In the genomic region with DNA sequence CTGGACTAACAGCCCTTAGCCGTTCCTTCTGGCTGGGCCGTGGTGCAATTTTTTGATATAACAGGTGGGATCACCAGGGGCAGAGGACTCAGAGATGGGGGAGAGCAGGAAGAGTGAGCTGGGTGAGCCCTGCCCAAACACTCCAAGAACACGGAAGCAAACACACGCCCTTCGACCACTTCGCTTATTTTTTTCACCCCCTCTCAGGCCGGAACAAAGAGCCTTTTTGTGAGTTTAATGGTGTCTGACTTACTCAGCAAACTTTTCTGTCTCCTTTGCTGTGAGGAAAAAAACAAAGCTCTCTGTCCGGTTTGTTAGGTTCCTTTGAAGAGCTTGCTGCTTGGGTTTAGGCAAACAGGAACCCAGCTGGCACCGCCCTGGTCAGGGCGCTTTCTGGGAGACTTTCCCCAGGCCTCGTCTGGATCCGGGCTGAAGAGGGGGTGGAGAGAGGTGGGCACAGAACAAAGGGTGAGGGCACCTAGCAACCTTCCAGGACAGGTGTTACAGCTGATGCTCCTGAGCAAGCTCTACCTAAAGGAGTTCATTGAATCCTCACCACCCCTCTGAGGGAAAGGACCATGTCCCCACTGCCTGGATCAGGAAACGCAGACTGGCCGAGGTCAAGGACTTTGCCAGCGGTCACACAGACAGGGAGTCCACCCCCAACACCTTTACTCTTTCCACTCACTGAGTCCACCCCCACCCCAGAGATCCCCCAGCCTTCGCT, we compare ENCODE assay signal across 10 cellular contexts. TPM values are rescaled to one million over a fixed set of nuclear protein-coding genes. Genes with fewer than 3 reads are reported as not detected.
DNase-seq lines count a peak whose midpoint lies in the region; ATAC-seq, FAIRE-seq and TF ChIP-seq lines count a peak whose summit lies in the region.
"Had no signal": no experiment of that assay in that cellular context is flagged by ENCODE, and none has a peak within 500 bp of the region (broad histone marks: within the 10 kb centered on the region; RNA-seq: fewer than 3 reads in every experiment).

No MANE protein-coding gene starts in this region.

- H3K4me3 ChIP-seq in GM23248 (peak overlapping the region; percentile 57), heart left ventricle (peak overlapping the region in 9 of 12 donors; percentile 11 to 48 (median 21)), gastrocnemius medialis (peak overlapping the region in 3 of 4 donors; percentile 13 to 34 (median 28))

- intact Hi-C loops in heart left ventricle (cut with DNase I) (loop anchor here in 2 of 10 donors (5.0 to 10.0 kb wide), 2 partner anchors 101 to 103 kb away; no protein-coding TSS in a partner anchor), gastrocnemius medialis (cut with DNase I; ENCODE audit: low total_unique reads) (no loop called here)

- no peaks in the 10 kb centered on the region for H3K27me3 ChIP-seq in GM23248 (replicated peaks; ENCODE audit: insufficient read depth)
- H3K27me3 ChIP-seq in heart left ventricle = no peaks in the 10 kb centered on the region
- no peaks in the 10 kb centered on the region for H3K27me3 ChIP-seq in gastrocnemius medialis

- FAIRE-seq in GM19239 (lab: Jason Lieb, UNC) = no peak

- peak overlapping the region; percentile 84 for H2AFZ ChIP-seq in GM23248

- no peaks in the 10 kb centered on the region for H4K20me1 ChIP-seq in GM23248 (ENCODE audit: insufficient read depth)

- TF ChIP-seq CTCF in heart left ventricle (IDR thresholded peaks at IDR 0.05) (no peak), gastrocnemius medialis (IDR thresholded peaks at IDR 0.05 in 4 of 5, conservative IDR thresholded peaks at IDR 0.05 in 1 of 5) (no peak)

- peaks cover 30% of the 10 kb centered on the region for H3F3A ChIP-seq in GM23248 (ENCODE audit: insufficient read depth)

- H3K36me3 ChIP-seq in GM23248 (ENCODE audit: low read depth) (no peaks in the 10 kb centered on the region), heart left ventricle (no peaks in the 10 kb centered on the region), gastrocnemius medialis (no peaks in the 10 kb centered on the region)

- H3K9me3 ChIP-seq in GM23248 (ENCODE audit: low read depth) = no peaks in the 10 kb centered on the region
- H3K9me3 ChIP-seq in heart left ventricle = peaks cover 0 to 12% (median 0%) of the 10 kb centered on the region in 12 donors
- no peaks in the 10 kb centered on the region for H3K9me3 ChIP-seq in gastrocnemius medialis

- H3K79me2 ChIP-seq in GM23248 (ENCODE audit: insufficient read depth) = no peaks in the 10 kb centered on the region

- ATAC-seq in heart left ventricle (peak in 3 of 4 donors; percentile 13 to 32 (median 14)), gastrocnemius medialis (peak in 1 of 2 donors; percentile 21), HG02588 (IDR thresholded peaks at IDR 0.05; ENCODE audit: unreplicated experiment) (no peak)

- TF ChIP-seq POLR2A in heart left ventricle (IDR thresholded peaks at IDR 0.05) (no peak), gastrocnemius medialis (IDR thresholded peaks at IDR 0.05) (no peak)

- peak overlapping the region; percentile 77 for H3K4me2 ChIP-seq in GM23248 (ENCODE audit: unreplicated experiment)

- no peak for DNase-seq in GM23248
- DNase-seq in SK-MEL-5 (ENCODE audit: low read depth, low spot score) = peak; percentile 57
- DNase-seq in heart left ventricle = peak in 2 of 5 donors; percentile 22 to 64
- DNase-seq in gastrocnemius medialis = peak in 1 of 2 donors; percentile 11
- no peak for DNase-seq in GM19239 (ENCODE audit: insufficient read length, low spot score)
- no peak for DNase-seq in stimulated activated CD4-positive, alpha-beta T cell treated with anti-CD3 and anti-CD28 coated beads, Interleukin-4, amount 100 ng/mL, for 4 hours
- no peak for DNase-seq in NCI-H2227 (lab: John Stamatoyannopoulos, UW; ENCODE audit: unreplicated experiment)

- WGBS in GM23248 (ENCODE audit: low coverage in 1 of 2, low lambda C conversion rate in 2 of 2, missing lambda C conversion rate in 2 of 2), 2 experiments = 45 to 48% methylated on average over 16 of the region's 16 CpGs
- 60 to 69% (median 67%) methylated on average over 16 of the region's 16 CpGs for WGBS in heart left ventricle, 4 donors

- no peaks in the 10 kb centered on the region for H3K9me2 ChIP-seq in GM23248 (ENCODE audit: insufficient read depth)

- H3K4me1 ChIP-seq in GM23248 (ENCODE audit: insufficient read depth) (peaks cover 27% of the 10 kb centered on the region), heart left ventricle (peaks cover 0 to 42% (median 33%) of the 10 kb centered on the region in 12 donors), gastrocnemius medialis (peaks cover 7 to 14% of the 10 kb centered on the region in 2 donors)

- H3K27ac ChIP-seq in GM23248 (peak overlapping the region; percentile 61), heart left ventricle (peak overlapping the region; percentile 34 to 74 (median 58)), gastrocnemius medialis (peak overlapping the region; percentile 51 to 70 (median 56))

- in situ Hi-C loops in GM23248 (cut with MboI) = no loop called here
- in situ Hi-C loops in SK-MEL-5 (cut with HindIII; ENCODE audit: low pct_unique_long_range_greater_than_20kb, low sequenced_read_pairs) = no loop called here
- in situ Hi-C loops in gastrocnemius medialis (cut with MboI; ENCODE audit: low sequenced_read_pairs in 4 of 4) = no loop called here

- H3K9ac ChIP-seq in GM23248 = peak overlapping the region; percentile 67

RNA-seq across cellular contexts. Expression of gene CALML3, which starts 23.3 kb away (rescaled TPM):
- not detected in 2 replicates for total RNA-seq in GM23248 (2014; rRNA removed; shearing (Covaris generic))
- polyA plus RNA-seq in GM23248 (2016; fragmentation: Nextera tagmentation; extraction: Ambion mirVana) = not detected in 2 replicates
- total RNA-seq in SK-MEL-5 (2014; rRNA removed; shearing (Covaris generic)) = not detected in 2 replicates
- not detected in 2 replicates for polyA plus RNA-seq in SK-MEL-5 (2015; cell fraction: cytosol; rRNA removed)
- not detected in 2 replicates for polyA plus RNA-seq in SK-MEL-5 (2015; cell fraction: nucleus; rRNA removed)
- not detected for total RNA-seq in heart left ventricle
- under 1 TPM in 1 of 2 donors, not detected in 1; 0.03 TPM for polyA plus RNA-seq in heart left ventricle
- total RNA-seq in gastrocnemius medialis = not detected
- total RNA-seq: lung microvascular endothelial cell, temporal lobe had no signal

RNA-seq across cellular contexts. Expression of gene CALML5, which starts 48.7 kb away (rescaled TPM):
- total RNA-seq in GM23248 (2014; rRNA removed; shearing (Covaris generic)) = not detected in 2 replicates
- not detected in 2 replicates for polyA plus RNA-seq in GM23248 (2016; fragmentation: Nextera tagmentation; extraction: Ambion mirVana)
- total RNA-seq in SK-MEL-5 (2014; rRNA removed; shearing (Covaris generic)) = not detected in 2 replicates
- not detected in 2 replicates for polyA plus RNA-seq in SK-MEL-5 (2015; cell fraction: cytosol; rRNA removed)
- not detected in 2 replicates for polyA plus RNA-seq in SK-MEL-5 (2015; cell fraction: nucleus; rRNA removed)
- total RNA-seq in heart left ventricle = not detected
- not detected for polyA plus RNA-seq in heart left ventricle
- total RNA-seq in gastrocnemius medialis = not detected
- total RNA-seq: lung microvascular endothelial cell, temporal lobe had no signal
